Comparison of ENCODE assay signal across 24 cellular contexts in genomic region chr2:63436488-63436887, GRCh38.
"Had no signal": no experiment of that assay in that cellular context is flagged by ENCODE, and none has a peak within 500 bp of the region (broad histone marks: within the 10 kb centered on the region; RNA-seq: fewer than 3 reads in every experiment).

No MANE protein-coding gene starts in this region.

- FAIRE-seq: frontal cortex, keratinocyte, pancreas, urothelium cell line had no signal

- H3K9me3 Mint-ChIP-seq: immature natural killer cell; naive thymus-derived CD8-positive, alpha-beta T cell; nephron progenitor cell; stimulated activated memory B cell treated with anti-CD40 and anti-IgM and Interleukin-4, amounts not matched to agents 10 μg/mL and 1 μg/mL and 100 μg/mL, for 72 hours had no signal

- H3K27me3 ChIP-seq: dorsolateral prefrontal cortex, pancreas, right atrium auricular region, sigmoid colon, tibial nerve, upper lobe of left lung had no signal

- H3K4me3 ChIP-seq: dorsolateral prefrontal cortex, lower lobe of right lung, pancreas, right atrium auricular region, sigmoid colon, thoracic aorta, tibial nerve, upper lobe of left lung had no signal

- H3K4me1 Mint-ChIP-seq: immature natural killer cell; naive thymus-derived CD8-positive, alpha-beta T cell; nephron progenitor cell had no signal

- H3K9me3 ChIP-seq: lower lobe of right lung, pancreas, right atrium auricular region, sigmoid colon, thoracic aorta, tibial nerve, upper lobe of left lung had no signal

- H3K27me3 Mint-ChIP-seq: naive thymus-derived CD8-positive, alpha-beta T cell; progenitor cell of endocrine pancreas; stimulated activated memory B cell treated with anti-CD40 and anti-IgM and Interleukin-4, amounts not matched to agents 10 μg/mL and 1 μg/mL and 100 μg/mL, for 72 hours had no signal

- H3K36me3 ChIP-seq: lower lobe of right lung, pancreas, right atrium auricular region, thoracic aorta had no signal

- H3K27ac ChIP-seq: dorsolateral prefrontal cortex, lower lobe of right lung, pancreas, right atrium auricular region, sigmoid colon, thoracic aorta, tibial nerve, upper lobe of left lung had no signal

- DNase-seq: dorsolateral prefrontal cortex; effector CD4-positive, alpha-beta T cell; hypothalamus; immature natural killer cell; left ventricle myocardium superior; lower lobe of right lung; naive thymus-derived CD8-positive, alpha-beta T cell; nephron progenitor cell; nucleus accumbens; pancreas; sigmoid colon; stimulated activated CD4-positive, alpha-beta T cell treated with anti-CD3 and anti-CD28 coated beads, Interleukin-2, amount 100 ng/mL, for 24 hours; stimulated activated CD4-positive, alpha-beta T cell treated with anti-CD3 and anti-CD28 coated beads, Interleukin-4, amount 100 ng/mL, for 24 hours; stimulated activated naive CD8-positive, alpha-beta T cell treated with anti-CD3 and anti-CD28 coated beads, Interleukin-15, Interleukin-2, amounts not matched to agents 100 U/mL and 50 U/mL, for 24 hours; substantia nigra; upper lobe of left lung had no signal

- H3K4me3 Mint-ChIP-seq: immature natural killer cell; naive thymus-derived CD8-positive, alpha-beta T cell; nephron progenitor cell; stimulated activated memory B cell treated with anti-CD40 and anti-IgM and Interleukin-4, amounts not matched to agents 10 μg/mL and 1 μg/mL and 100 μg/mL, for 72 hours had no signal

- ATAC-seq: left ventricle myocardium superior; lower lobe of right lung; naive thymus-derived CD8-positive, alpha-beta T cell; pancreas; stimulated activated memory B cell treated with anti-CD40 and anti-IgM and Interleukin-4, amounts not matched to agents 10 μg/mL and 1 μg/mL and 100 μg/mL, for 72 hours; stimulated activated naive CD8-positive, alpha-beta T cell treated with anti-CD3 and anti-CD28 coated beads, Interleukin-15, Interleukin-2, amounts not matched to agents 100 U/mL and 50 U/mL, for 24 hours had no signal

- H3K4me1 ChIP-seq: lower lobe of right lung, right atrium auricular region, sigmoid colon, tibial nerve had no signal

- H3K27ac Mint-ChIP-seq: immature natural killer cell; naive thymus-derived CD8-positive, alpha-beta T cell; nephron progenitor cell; progenitor cell of endocrine pancreas; stimulated activated memory B cell treated with anti-CD40 and anti-IgM and Interleukin-4, amounts not matched to agents 10 μg/mL and 1 μg/mL and 100 μg/mL, for 72 hours had no signal
